ENCODE assay signal across 8 cellular contexts in the genomic region with DNA sequence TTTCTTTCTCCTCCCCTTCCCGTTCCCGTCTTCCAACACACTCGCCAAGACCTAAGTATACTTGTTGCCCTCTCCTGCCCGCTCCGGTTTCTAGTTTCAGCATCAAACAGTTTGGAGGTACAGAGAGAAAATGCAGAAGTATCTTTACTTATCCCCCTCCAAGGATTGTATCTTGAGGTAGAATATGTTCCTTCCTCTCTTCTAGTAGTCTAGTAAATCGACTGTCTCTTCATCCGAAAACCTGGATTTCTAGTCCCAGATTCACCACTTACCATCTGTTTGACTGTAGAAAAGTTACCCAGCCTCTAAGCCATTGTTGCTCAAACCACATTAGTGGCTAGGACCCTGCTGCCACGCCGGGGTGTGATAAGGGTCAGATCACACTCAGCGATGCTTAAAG. TPM values are rescaled to one million over a fixed set of nuclear protein-coding genes. Genes with fewer than 3 reads are reported as not detected.
DNase-seq lines count a peak whose midpoint lies in the region.

No MANE protein-coding gene starts in this region.

- peaks cover 13% of the 10 kb centered on the region for H3K4me1 ChIP-seq in thymus (ENCODE audit: control insufficient read depth, insufficient read depth, low read length)

- H3K27ac ChIP-seq in layer of hippocampus (ENCODE audit: low read depth, low read length) = peak overlapping the region; percentile 93
- H3K27ac ChIP-seq in thymus (ENCODE audit: low read depth) = peak overlapping the region; percentile 62

- H3K27me3 ChIP-seq in layer of hippocampus (ENCODE audit: control insufficient read depth, insufficient read depth, low read length) (no peaks in the 10 kb centered on the region), thymus (ENCODE audit: control insufficient read depth, insufficient read depth) (no peaks in the 10 kb centered on the region)

- H3K4me1 Mint-ChIP-seq in activated CD4-positive, alpha-beta T cell treated with anti-CD3 and anti-CD28 coated beads, Interleukin-2, amount 10 ng/mL, durations not matched to agents 7 days and 5 days = peaks cover 75% of the 10 kb centered on the region
- H3K4me1 Mint-ChIP-seq in activated naive CD8-positive, alpha-beta T cell treated with anti-CD3 and anti-CD28 coated beads for 36 hours = peaks cover 68% of the 10 kb centered on the region

- no peaks in the 10 kb centered on the region for H3K9me3 ChIP-seq in thymus (ENCODE audit: control insufficient read depth)

- peaks cover 11% of the 10 kb centered on the region for H3K36me3 ChIP-seq in thymus (ENCODE audit: control insufficient read depth, insufficient read depth)

- POLR2A ChIA-PET in activated CD4-positive, alpha-beta T cell treated with anti-CD3 and anti-CD28 coated beads, Interleukin-2, amount 10 ng/mL, durations not matched to agents 7 days and 5 days (lab: Charles Lee) = no interaction called here

- CTCF ChIA-PET in activated CD4-positive, alpha-beta T cell treated with anti-CD3 and anti-CD28 coated beads, Interleukin-2, amount 10 ng/mL, durations not matched to agents 7 days and 5 days (lab: Charles Lee) = interaction anchor here (0.8 to 1.5 kb wide), 4 partner anchors 13 to 716 kb away, joined by 3 to 8 read pairs (median 3); a partner anchor contains a TSS

- no peaks in the 10 kb centered on the region for H3K27me3 Mint-ChIP-seq in activated CD4-positive, alpha-beta T cell treated with anti-CD3 and anti-CD28 coated beads, Interleukin-2, amount 10 ng/mL, durations not matched to agents 7 days and 5 days
- H3K27me3 Mint-ChIP-seq in activated naive CD8-positive, alpha-beta T cell treated with anti-CD3 and anti-CD28 coated beads for 36 hours = no peaks in the 10 kb centered on the region

- peak overlapping the region; percentile 99 for H3K4me3 Mint-ChIP-seq in activated CD4-positive, alpha-beta T cell treated with anti-CD3 and anti-CD28 coated beads, Interleukin-2, amount 10 ng/mL, durations not matched to agents 7 days and 5 days
- H3K4me3 Mint-ChIP-seq in activated naive CD8-positive, alpha-beta T cell treated with anti-CD3 and anti-CD28 coated beads for 36 hours = peak overlapping the region; percentile 99

- H3K4me3 ChIP-seq in thymus (ENCODE audit: low read length) = peak overlapping the region; percentile 93

- peaks cover 4% of the 10 kb centered on the region for H3K9me3 Mint-ChIP-seq in activated CD4-positive, alpha-beta T cell treated with anti-CD3 and anti-CD28 coated beads, Interleukin-2, amount 10 ng/mL, durations not matched to agents 7 days and 5 days
- peaks cover 8% of the 10 kb centered on the region for H3K9me3 Mint-ChIP-seq in activated naive CD8-positive, alpha-beta T cell treated with anti-CD3 and anti-CD28 coated beads for 36 hours

- no peak for DNase-seq in activated CD4-positive, alpha-beta T cell treated with anti-CD3 and anti-CD28 coated beads, Interleukin-2, amount 10 ng/mL, durations not matched to agents 7 days and 5 days
- no peak for DNase-seq in activated CD4-positive, alpha-beta T cell treated with anti-CD3 and anti-CD28 coated beads for 4 hours
- no peak for DNase-seq in activated naive CD8-positive, alpha-beta T cell treated with anti-CD3 and anti-CD28 coated beads for 36 hours
- DNase-seq in epidermal melanocyte (ENCODE audit: insufficient read length, low spot score) (no peak), COR-L47 (lab: John Stamatoyannopoulos, UW) (no peak), NCI-H2107 (lab: John Stamatoyannopoulos, UW) (no peak)

- peaks cover 60% of the 10 kb centered on the region for H3K36me3 Mint-ChIP-seq in activated CD4-positive, alpha-beta T cell treated with anti-CD3 and anti-CD28 coated beads, Interleukin-2, amount 10 ng/mL, durations not matched to agents 7 days and 5 days (ENCODE audit: low read depth)
- peaks cover 42% of the 10 kb centered on the region for H3K36me3 Mint-ChIP-seq in activated naive CD8-positive, alpha-beta T cell treated with anti-CD3 and anti-CD28 coated beads for 36 hours

- peak overlapping the region; percentile 100 for H3K27ac Mint-ChIP-seq in activated CD4-positive, alpha-beta T cell treated with anti-CD3 and anti-CD28 coated beads, Interleukin-2, amount 10 ng/mL, durations not matched to agents 7 days and 5 days
- peak overlapping the region; percentile 99 for H3K27ac Mint-ChIP-seq in activated naive CD8-positive, alpha-beta T cell treated with anti-CD3 and anti-CD28 coated beads for 36 hours

- WGBS in thymus = 36% methylated on average over 10 of the region's 10 CpGs

RNA-seq across cellular contexts. Expression of a gene that starts 0.8 kb away (rescaled TPM):
- total RNA-seq in activated CD4-positive, alpha-beta T cell treated with anti-CD3 and anti-CD28 coated beads, Interleukin-2, amount 10 ng/mL, durations not matched to agents 7 days and 5 days = 10 to 100 TPM; 68.1 to 76.4 TPM
- total RNA-seq in activated naive CD8-positive, alpha-beta T cell treated with anti-CD3 and anti-CD28 coated beads for 36 hours = 10 to 100 TPM; 70.1 to 71.8 TPM
- 53.0 TPM for polyA plus RNA-seq in thymus

RNA-seq across cellular contexts. Expression of a gene that starts 0.9 kb away (rescaled TPM):
- 10 to 100 TPM in 1 of 2 experiments, 1 to 10 TPM in 1; 8.7 to 10.4 TPM for total RNA-seq in activated CD4-positive, alpha-beta T cell treated with anti-CD3 and anti-CD28 coated beads, Interleukin-2, amount 10 ng/mL, durations not matched to agents 7 days and 5 days
- 1 to 10 TPM; 6.9 to 7.0 TPM for total RNA-seq in activated naive CD8-positive, alpha-beta T cell treated with anti-CD3 and anti-CD28 coated beads for 36 hours
- polyA plus RNA-seq in thymus = 16.2 TPM

RNA-seq across cellular contexts. Expression of a gene that starts 11.8 kb away (rescaled TPM):
- total RNA-seq in activated CD4-positive, alpha-beta T cell treated with anti-CD3 and anti-CD28 coated beads, Interleukin-2, amount 10 ng/mL, durations not matched to agents 7 days and 5 days = not detected
- total RNA-seq in activated naive CD8-positive, alpha-beta T cell treated with anti-CD3 and anti-CD28 coated beads for 36 hours = not detected
- 0.48 TPM for polyA plus RNA-seq in thymus

RNA-seq across cellular contexts. Expression of a gene that starts 25.3 kb away (rescaled TPM):
- not detected for total RNA-seq in activated CD4-positive, alpha-beta T cell treated with anti-CD3 and anti-CD28 coated beads, Interleukin-2, amount 10 ng/mL, durations not matched to agents 7 days and 5 days
- total RNA-seq in activated naive CD8-positive, alpha-beta T cell treated with anti-CD3 and anti-CD28 coated beads for 36 hours = not detected
- 0.43 TPM for polyA plus RNA-seq in thymus

RNA-seq across cellular contexts. Expression of a gene that starts 31.1 kb away (rescaled TPM):
- total RNA-seq in activated CD4-positive, alpha-beta T cell treated with anti-CD3 and anti-CD28 coated beads, Interleukin-2, amount 10 ng/mL, durations not matched to agents 7 days and 5 days = not detected
- total RNA-seq in activated naive CD8-positive, alpha-beta T cell treated with anti-CD3 and anti-CD28 coated beads for 36 hours = not detected
- 0.09 TPM for polyA plus RNA-seq in thymus
